29 cellular contexts compared by ENCODE assay signal in the genomic region with DNA sequence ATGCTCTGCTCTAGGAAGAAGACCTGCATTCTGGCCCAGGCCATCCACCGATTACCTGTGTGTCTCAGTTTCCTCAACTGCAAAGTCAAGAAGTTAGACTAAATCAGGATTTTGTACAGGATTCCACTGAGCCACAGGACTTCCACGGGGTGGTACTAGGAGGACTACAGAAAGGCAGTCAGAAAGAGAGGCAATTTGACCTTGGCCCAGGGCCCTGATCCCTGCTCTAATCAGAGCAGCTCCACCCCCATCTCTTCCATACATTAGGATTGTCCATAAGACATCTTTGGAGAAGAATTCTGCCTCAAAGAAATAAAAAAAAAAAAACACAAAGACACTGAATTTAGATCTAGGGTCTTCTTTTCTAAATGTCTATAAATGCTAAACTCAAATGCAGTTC. TPM values are rescaled to one million over a fixed set of nuclear protein-coding genes. Genes with fewer than 3 reads are reported as not detected.
"Had no signal": no experiment of that assay in that cellular context is flagged by ENCODE, and none has a peak within 500 bp of the region (broad histone marks: within the 10 kb centered on the region; RNA-seq: fewer than 3 reads in every experiment).

No MANE protein-coding gene starts in this region.

- H3K4me1 Mint-ChIP-seq: activated CD4-positive, alpha-beta memory T cell treated with anti-CD3 and anti-CD28 coated beads, Interleukin-2, amount 10 ng/mL, durations not matched to agents 7 days and 5 days; activated CD4-positive, alpha-beta T cell treated with anti-CD3 and anti-CD28 coated beads, Interleukin-2, amount 10 ng/mL, durations not matched to agents 7 days and 5 days; activated naive CD4-positive, alpha-beta T cell treated with anti-CD3 and anti-CD28 coated beads, Interleukin-2, amount 10 ng/mL, durations not matched to agents 7 days and 5 days; activated naive CD8-positive, alpha-beta T cell treated with anti-CD3 and anti-CD28 coated beads, Interleukin-2, amount 10 ng/mL, durations not matched to agents 7 days and 5 days; central memory CD8-positive, alpha-beta T cell had no signal

- DNase-seq: activated CD4-positive, alpha-beta memory T cell treated with anti-CD3 and anti-CD28 coated beads, Interleukin-2, amount 10 ng/mL, durations not matched to agents 7 days and 5 days; activated CD4-positive, alpha-beta T cell treated with anti-CD3 and anti-CD28 coated beads for 4 hours; activated CD4-positive, alpha-beta T cell treated with anti-CD3 and anti-CD28 coated beads, Interleukin-2, amount 10 ng/mL, durations not matched to agents 7 days and 5 days; activated CD4-positive, alpha-beta T cell treated with anti-CD3 and anti-CD28 coated beads, Interleukin-2, amount 50 U/mL, for 4 hours; activated CD4-positive, CD25-positive, alpha-beta regulatory T cell; activated CD4-positive, CD25-positive, alpha-beta regulatory T cell treated with anti-CD3 and anti-CD28 coated beads, Interleukin-2, amount 50 U/mL, for 72 hours; activated CD8-positive, alpha-beta memory T cell treated with anti-CD3 and anti-CD28 coated beads, Interleukin-2, amount 50 U/mL, for 48 hours; activated gamma-delta T cell; activated naive CD4-positive, alpha-beta T cell; activated naive CD4-positive, alpha-beta T cell treated with anti-CD3 and anti-CD28 coated beads, Interleukin-2, amount 10 ng/mL, durations not matched to agents 7 days and 5 days; activated naive CD8-positive, alpha-beta T cell treated with anti-CD3 and anti-CD28 coated beads, Interleukin-2, amount 10 ng/mL, durations not matched to agents 7 days and 5 days; activated T-cell treated with anti-CD3 and anti-CD28 coated beads for 4 hours; activated T-cell treated with anti-CD3 and anti-CD28 coated beads, Interleukin-2, amount 50 U/mL, for 24 hours; activated T-cell treated with anti-CD3 and anti-CD28 coated beads, Interleukin-2, amount 50 U/mL, for 72 hours; brain microvascular endothelial cell; cortex of kidney; dermis blood vessel endothelial cell; effector CD4-positive, alpha-beta T cell; effector memory CD8-positive, alpha-beta T cell; erythroblast; foreskin melanocyte; T-helper 2 cell had no signal

- H3K27ac Mint-ChIP-seq: activated CD4-positive, alpha-beta memory T cell treated with anti-CD3 and anti-CD28 coated beads, Interleukin-2, amount 10 ng/mL, durations not matched to agents 7 days and 5 days; activated CD4-positive, alpha-beta T cell treated with anti-CD3 and anti-CD28 coated beads, Interleukin-2, amount 10 ng/mL, durations not matched to agents 7 days and 5 days; activated naive CD4-positive, alpha-beta T cell treated with anti-CD3 and anti-CD28 coated beads, Interleukin-2, amount 10 ng/mL, durations not matched to agents 7 days and 5 days; activated naive CD4-positive, alpha-beta T cell treated with anti-CD3 and anti-CD28 coated beads, Interleukin-2, amount 50 U/mL, for 72 hours; activated naive CD8-positive, alpha-beta T cell treated with anti-CD3 and anti-CD28 coated beads, Interleukin-2, amount 10 ng/mL, durations not matched to agents 7 days and 5 days; activated T-cell treated with anti-CD3 and anti-CD28 coated beads, Interleukin-2, amount 50 U/mL, for 24 hours; activated T-cell treated with anti-CD3 and anti-CD28 coated beads, Interleukin-2, amount 50 U/mL, for 72 hours; effector memory CD8-positive, alpha-beta T cell had no signal

- H3K4me1 ChIP-seq: ascending aorta, esophagus muscularis mucosa, gastroesophageal sphincter had no signal

- H3K9me3 ChIP-seq: ascending aorta, esophagus muscularis mucosa, gastroesophageal sphincter had no signal

- ATAC-seq: activated naive CD4-positive, alpha-beta T cell treated with anti-CD3 and anti-CD28 coated beads, Interleukin-2, amount 50 U/mL, for 72 hours; activated T-cell treated with anti-CD3 and anti-CD28 coated beads, Interleukin-2, amount 50 U/mL, for 72 hours; effector memory CD8-positive, alpha-beta T cell; gastroesophageal sphincter had no signal

- H3K27ac ChIP-seq: ascending aorta, brain microvascular endothelial cell, esophagus muscularis mucosa, gastroesophageal sphincter had no signal

- H3K4me3 ChIP-seq: ascending aorta, esophagus muscularis mucosa, gastroesophageal sphincter had no signal

- FAIRE-seq: bronchial epithelial cell had no signal

- H3K27me3 Mint-ChIP-seq: activated CD4-positive, alpha-beta memory T cell treated with anti-CD3 and anti-CD28 coated beads, Interleukin-2, amount 10 ng/mL, durations not matched to agents 7 days and 5 days; activated naive CD4-positive, alpha-beta T cell treated with anti-CD3 and anti-CD28 coated beads, Interleukin-2, amount 10 ng/mL, durations not matched to agents 7 days and 5 days; activated T-cell treated with anti-CD3 and anti-CD28 coated beads, Interleukin-2, amount 50 U/mL, for 24 hours; central memory CD8-positive, alpha-beta T cell had no signal

- H3K4me3 Mint-ChIP-seq: activated CD4-positive, alpha-beta memory T cell treated with anti-CD3 and anti-CD28 coated beads, Interleukin-2, amount 10 ng/mL, durations not matched to agents 7 days and 5 days; activated CD4-positive, alpha-beta T cell treated with anti-CD3 and anti-CD28 coated beads, Interleukin-2, amount 10 ng/mL, durations not matched to agents 7 days and 5 days; activated naive CD4-positive, alpha-beta T cell treated with anti-CD3 and anti-CD28 coated beads, Interleukin-2, amount 10 ng/mL, durations not matched to agents 7 days and 5 days; activated naive CD8-positive, alpha-beta T cell treated with anti-CD3 and anti-CD28 coated beads, Interleukin-2, amount 10 ng/mL, durations not matched to agents 7 days and 5 days; activated T-cell treated with anti-CD3 and anti-CD28 coated beads, Interleukin-2, amount 50 U/mL, for 24 hours; activated T-cell treated with anti-CD3 and anti-CD28 coated beads, Interleukin-2, amount 50 U/mL, for 72 hours; central memory CD8-positive, alpha-beta T cell; effector memory CD8-positive, alpha-beta T cell had no signal

- H3K36me3 ChIP-seq: ascending aorta, brain microvascular endothelial cell, esophagus muscularis mucosa, gastroesophageal sphincter had no signal

- H3K9me3 Mint-ChIP-seq: activated CD4-positive, alpha-beta memory T cell treated with anti-CD3 and anti-CD28 coated beads, Interleukin-2, amount 10 ng/mL, durations not matched to agents 7 days and 5 days; activated CD4-positive, alpha-beta T cell treated with anti-CD3 and anti-CD28 coated beads, Interleukin-2, amount 10 ng/mL, durations not matched to agents 7 days and 5 days; activated naive CD4-positive, alpha-beta T cell treated with anti-CD3 and anti-CD28 coated beads, Interleukin-2, amount 10 ng/mL, durations not matched to agents 7 days and 5 days; activated naive CD4-positive, alpha-beta T cell treated with anti-CD3 and anti-CD28 coated beads, Interleukin-2, amount 50 U/mL, for 72 hours; activated naive CD8-positive, alpha-beta T cell treated with anti-CD3 and anti-CD28 coated beads, Interleukin-2, amount 10 ng/mL, durations not matched to agents 7 days and 5 days; activated T-cell treated with anti-CD3 and anti-CD28 coated beads, Interleukin-2, amount 50 U/mL, for 24 hours; activated T-cell treated with anti-CD3 and anti-CD28 coated beads, Interleukin-2, amount 50 U/mL, for 72 hours; central memory CD8-positive, alpha-beta T cell; effector memory CD8-positive, alpha-beta T cell had no signal

- H3K36me3 Mint-ChIP-seq: activated naive CD4-positive, alpha-beta T cell treated with anti-CD3 and anti-CD28 coated beads, Interleukin-2, amount 10 ng/mL, durations not matched to agents 7 days and 5 days; activated naive CD8-positive, alpha-beta T cell treated with anti-CD3 and anti-CD28 coated beads, Interleukin-2, amount 10 ng/mL, durations not matched to agents 7 days and 5 days had no signal

- H3K27me3 ChIP-seq: ascending aorta, brain microvascular endothelial cell, esophagus muscularis mucosa, gastroesophageal sphincter had no signal

RNA-seq across cellular contexts. Expression of a gene that starts 52.8 kb away (rescaled TPM):
- total RNA-seq: activated CD4-positive, alpha-beta memory T cell treated with anti-CD3 and anti-CD28 coated beads, Interleukin-2, amount 10 ng/mL, durations not matched to agents 7 days and 5 days; activated CD4-positive, alpha-beta T cell treated with anti-CD3 and anti-CD28 coated beads, Interleukin-2, amount 10 ng/mL, durations not matched to agents 7 days and 5 days; activated naive CD4-positive, alpha-beta T cell treated with anti-CD3 and anti-CD28 coated beads, Interleukin-2, amount 50 U/mL, for 72 hours; activated naive CD8-positive, alpha-beta T cell treated with anti-CD3 and anti-CD28 coated beads, Interleukin-2, amount 10 ng/mL, durations not matched to agents 7 days and 5 days; activated T-cell treated with anti-CD3 and anti-CD28 coated beads, Interleukin-2, amount 50 U/mL, for 72 hours; ascending aorta; bronchial epithelial cell; dermis blood vessel endothelial cell; esophagus muscularis mucosa; T-helper 1 cell treated with Interleukin-12 subunit alpha and Interleukin-12 subunit beta and Interleukin-4 antibody, amounts not matched to agents 30 ng/mL and 1 ng/mL, for 36 hours had no signal
